In the genomic region with DNA sequence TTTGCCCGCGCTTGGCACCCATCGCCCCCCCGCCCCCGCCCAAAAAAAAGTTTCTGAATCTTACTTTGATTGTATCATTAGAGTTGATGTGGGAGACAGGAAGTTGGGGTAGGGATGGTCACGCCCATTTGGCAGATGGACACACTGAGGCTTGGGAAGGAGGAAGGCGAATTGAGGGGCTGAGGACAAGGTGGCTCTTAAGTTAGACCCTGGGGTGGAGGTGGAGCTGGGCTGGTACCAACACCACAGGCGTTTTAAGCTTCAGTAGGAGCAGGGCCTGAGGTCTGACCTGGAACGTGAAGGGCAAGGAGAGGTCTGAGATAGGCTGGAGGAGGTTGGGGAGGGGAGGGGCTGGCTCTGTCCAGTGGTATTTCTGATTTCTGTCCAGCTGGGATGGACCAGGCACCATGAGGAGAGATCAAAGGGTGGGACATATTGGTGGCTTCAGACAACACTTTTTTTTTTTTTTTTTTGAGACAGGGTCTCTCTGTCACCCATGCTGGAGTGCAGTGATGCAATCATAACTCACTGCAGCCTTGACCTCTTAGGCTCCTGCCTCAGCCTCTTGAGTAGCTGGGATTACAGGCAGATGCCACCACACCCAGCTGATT, we compare ENCODE assay signal across 8 cellular contexts. TPM values are rescaled to one million over a fixed set of nuclear protein-coding genes. Genes with fewer than 3 reads are reported as not detected.
DNase-seq lines count a peak whose midpoint lies in the region; ATAC-seq and TF ChIP-seq lines count a peak whose summit lies in the region.

No MANE protein-coding gene starts in this region.

- ATAC-seq in heart right ventricle: no peak
- no peak for ATAC-seq in left cardiac atrium
- ATAC-seq in lower lobe of right lung: peak; percentile 1 to 4
- no peak for ATAC-seq in GM19023 (IDR thresholded peaks at IDR 0.05; ENCODE audit: unreplicated experiment)

- DNase-seq in heart right ventricle (no peak), left cardiac atrium (no peak), lower lobe of right lung (no peak), NCI-H510A (lab: John Stamatoyannopoulos, UW) (no peak), nucleus accumbens (lab: John Stamatoyannopoulos, UW) (no peak)
- DNase-seq in activated T-helper 2 cell treated with anti-CD3 and anti-CD28 coated beads, Interferon-gamma antibody, Interleukin-2, Interleukin-4, amounts not matched to agents 10 μg/mL and 5 μg/mL and 100 μg/mL, durations not matched to agents 14 hours and 24 hours and 36 hours (ENCODE audit: low spot score): no peak

- no peaks in the 10 kb centered on the region for H3K9me3 ChIP-seq in heart right ventricle
- no peaks in the 10 kb centered on the region for H3K9me3 ChIP-seq in lower lobe of right lung

- no peak overlapping the region for H3K27ac Mint-ChIP-seq in activated T-helper 2 cell treated with anti-CD3 and anti-CD28 coated beads, Interferon-gamma antibody, Interleukin-2, Interleukin-4, amounts not matched to agents 10 μg/mL and 5 μg/mL and 100 μg/mL, durations not matched to agents 14 hours and 24 hours and 36 hours

- no peaks in the 10 kb centered on the region for H3K36me3 ChIP-seq in heart right ventricle
- H3K36me3 ChIP-seq in lower lobe of right lung: no peaks in the 10 kb centered on the region
- H3K36me3 ChIP-seq in urinary bladder (ENCODE audit: insufficient read depth): no peaks in the 10 kb centered on the region

- H3K4me1 ChIP-seq in heart right ventricle: peaks cover 25 to 47% (median 38%) of the 10 kb centered on the region in 9 donors
- H3K4me1 ChIP-seq in lower lobe of right lung: peaks cover 55% of the 10 kb centered on the region
- H3K4me1 ChIP-seq in urinary bladder (ENCODE audit: insufficient read depth): no peaks in the 10 kb centered on the region

- H3K4me3 ChIP-seq in heart right ventricle (peak overlapping the region in 7 of 10 donors; percentile 32 to 56 (median 43)), lower lobe of right lung (peak overlapping the region; percentile 65), urinary bladder (ENCODE audit: low read depth, low read length) (peak overlapping the region; percentile 35)

- no peaks in the 10 kb centered on the region for H3K9me3 Mint-ChIP-seq in activated T-helper 2 cell treated with anti-CD3 and anti-CD28 coated beads, Interferon-gamma antibody, Interleukin-2, Interleukin-4, amounts not matched to agents 10 μg/mL and 5 μg/mL and 100 μg/mL, durations not matched to agents 14 hours and 24 hours and 36 hours

- TF ChIP-seq CTCF in heart right ventricle (IDR thresholded peaks at IDR 0.05) (no peak), lower lobe of right lung (IDR thresholded peaks at IDR 0.05) (no peak)

- WGBS in heart right ventricle, 2 donors: 19 to 22% methylated on average over 9 of the region's 9 CpGs
- WGBS in urinary bladder: 24% methylated on average over 9 of the region's 9 CpGs

- peak overlapping the region; percentile 55 for H3K4me3 Mint-ChIP-seq in activated T-helper 2 cell treated with anti-CD3 and anti-CD28 coated beads, Interferon-gamma antibody, Interleukin-2, Interleukin-4, amounts not matched to agents 10 μg/mL and 5 μg/mL and 100 μg/mL, durations not matched to agents 14 hours and 24 hours and 36 hours (ENCODE audit: low read depth)

- H3K27me3 ChIP-seq in heart right ventricle (no peaks in the 10 kb centered on the region), lower lobe of right lung (ENCODE audit: low read depth) (no peaks in the 10 kb centered on the region)

- peaks cover 21% of the 10 kb centered on the region for H3K4me1 Mint-ChIP-seq in activated T-helper 2 cell treated with anti-CD3 and anti-CD28 coated beads, Interferon-gamma antibody, Interleukin-2, Interleukin-4, amounts not matched to agents 10 μg/mL and 5 μg/mL and 100 μg/mL, durations not matched to agents 14 hours and 24 hours and 36 hours (ENCODE audit: low read depth)

- H3K27me3 Mint-ChIP-seq in activated T-helper 2 cell treated with anti-CD3 and anti-CD28 coated beads, Interferon-gamma antibody, Interleukin-2, Interleukin-4, amounts not matched to agents 10 μg/mL and 5 μg/mL and 100 μg/mL, durations not matched to agents 14 hours and 24 hours and 36 hours (ENCODE audit: low read depth): no peaks in the 10 kb centered on the region

- intact Hi-C loops in heart right ventricle (cut with DNase I): loop anchor here in 9 of 10 donors (2.0 to 10.0 kb wide), 8 partner anchors 42 to 272 kb away; partner anchors contain the start of genes ARL2 (in 4 of the 9), BATF2 (in 1 of the 9), SNX15 (in 1 of the 9) and ZNHIT2 (in 1 of the 9)
- intact Hi-C loops in left cardiac atrium (cut with DNase I): loop anchor here in 1 of 2 donors (10.0 kb wide), 1 partner anchor 60 kb away; no protein-coding TSS in a partner anchor
- intact Hi-C loops in activated T-helper 2 cell treated with anti-CD3 and anti-CD28 coated beads, Interferon-gamma antibody, Interleukin-2, Interleukin-4, amounts not matched to agents 10 μg/mL and 5 μg/mL and 100 μg/mL, durations not matched to agents 14 hours and 24 hours and 36 hours (cut with micrococcal nuclease): loop anchor here (5.0 kb wide), 1 partner anchor 272 kb away; the partner anchor contains the start of gene ZNHIT2
- intact Hi-C loops in lower lobe of right lung (cut with DNase I): no loop called here

- peak overlapping the region in 6 of 10 donors; percentile 12 to 77 (median 32) for H3K27ac ChIP-seq in heart right ventricle
- H3K27ac ChIP-seq in lower lobe of right lung: peak overlapping the region; percentile 86
- H3K27ac ChIP-seq in urinary bladder (ENCODE audit: low read depth): no peak overlapping the region

- no peaks in the 10 kb centered on the region for H3K36me3 Mint-ChIP-seq in activated T-helper 2 cell treated with anti-CD3 and anti-CD28 coated beads, Interferon-gamma antibody, Interleukin-2, Interleukin-4, amounts not matched to agents 10 μg/mL and 5 μg/mL and 100 μg/mL, durations not matched to agents 14 hours and 24 hours and 36 hours (ENCODE audit: low read depth)

RNA-seq across cellular contexts. Expression of gene CDC42BPG, which starts 0.8 kb away (rescaled TPM):
- 1 to 10 TPM in 1 of 10 donors, under 1 TPM in 9; 0.04 to 1.3 (median 0.27) TPM for total RNA-seq in heart right ventricle
- under 1 TPM; 0.17 to 0.37 TPM for polyA plus RNA-seq in heart right ventricle
- under 1 TPM; 0.55 to 0.65 TPM for total RNA-seq in left cardiac atrium
- total RNA-seq in activated T-helper 2 cell treated with anti-CD3 and anti-CD28 coated beads, Interferon-gamma antibody, Interleukin-2, Interleukin-4, amounts not matched to agents 10 μg/mL and 5 μg/mL and 100 μg/mL, durations not matched to agents 14 hours and 24 hours and 36 hours: 0.07 and 0.32 TPM in 2 replicates
- total RNA-seq in lower lobe of right lung: 16.3 TPM
- 4.3 TPM for total RNA-seq in urinary bladder
- 3.2 TPM for polyA plus RNA-seq in urinary bladder

RNA-seq across cellular contexts. Expression of gene EHD1, which starts 33.2 kb away (rescaled TPM):
- total RNA-seq in heart right ventricle (10 to 100 TPM; 30.7 to 73.1 (median 43.9) TPM), left cardiac atrium (10 to 100 TPM; 36.6 to 43.1 TPM), lower lobe of right lung (73.4 TPM), urinary bladder (31.3 TPM)
- polyA plus RNA-seq in heart right ventricle (10 to 100 TPM; 26.0 to 39.7 TPM), urinary bladder (50.5 TPM)
- total RNA-seq in activated T-helper 2 cell treated with anti-CD3 and anti-CD28 coated beads, Interferon-gamma antibody, Interleukin-2, Interleukin-4, amounts not matched to agents 10 μg/mL and 5 μg/mL and 100 μg/mL, durations not matched to agents 14 hours and 24 hours and 36 hours: 107 TPM in 2 replicates

RNA-seq across cellular contexts. Expression of gene MEN1, which starts 34.9 kb away (rescaled TPM):
- 10 to 100 TPM in 2 of 10 donors, 1 to 10 TPM in 8; 5.8 to 12.5 (median 8.1) TPM for total RNA-seq in heart right ventricle
- 10 to 100 TPM in 1 of 2 donors, 1 to 10 TPM in 1; 9.9 to 10.7 TPM for polyA plus RNA-seq in heart right ventricle
- total RNA-seq in left cardiac atrium: 10 to 100 TPM in 1 of 2 donors, 1 to 10 TPM in 1; 9.0 to 12.3 TPM
- 46.2 and 47.2 TPM in 2 replicates for total RNA-seq in activated T-helper 2 cell treated with anti-CD3 and anti-CD28 coated beads, Interferon-gamma antibody, Interleukin-2, Interleukin-4, amounts not matched to agents 10 μg/mL and 5 μg/mL and 100 μg/mL, durations not matched to agents 14 hours and 24 hours and 36 hours
- 22.7 TPM for total RNA-seq in lower lobe of right lung
- total RNA-seq in urinary bladder: 11.3 TPM
- 17.4 TPM for polyA plus RNA-seq in urinary bladder

RNA-seq across cellular contexts. Expression of gene MAP4K2, which starts 42.2 kb away (rescaled TPM):
- 10 to 100 TPM in 2 of 10 donors, 1 to 10 TPM in 8; 4.6 to 11.3 (median 8.1) TPM for total RNA-seq in heart right ventricle
- 10 to 100 TPM in 1 of 2 donors, 1 to 10 TPM in 1; 7.8 to 19.9 TPM for polyA plus RNA-seq in heart right ventricle
- total RNA-seq in left cardiac atrium: 10 to 100 TPM in 1 of 2 donors, 1 to 10 TPM in 1; 10.0 to 10.4 TPM
- 72.1 and 77.5 TPM in 2 replicates for total RNA-seq in activated T-helper 2 cell treated with anti-CD3 and anti-CD28 coated beads, Interferon-gamma antibody, Interleukin-2, Interleukin-4, amounts not matched to agents 10 μg/mL and 5 μg/mL and 100 μg/mL, durations not matched to agents 14 hours and 24 hours and 36 hours
- total RNA-seq in lower lobe of right lung: 29.1 TPM
- 11.7 TPM for total RNA-seq in urinary bladder
- polyA plus RNA-seq in urinary bladder: 13.9 TPM

Comparison
In these comparisons a context has a peak if more than half of its experiments do, and no peak if none do; other contexts are left out.
1. ATAC-seq: peak in lower lobe of right lung (2 of 2); none in heart right ventricle (0 of 8), left cardiac atrium (0 of 2) and GM19023 (single experiment).
2. Peak in every context shown above with its lines, with median percentiles within 50 percentile points of each other: H3K4me3 ChIP-seq.